ENCODE assay signal across 8 cellular contexts in genomic region chr11:56688554-56688953, GRCh38. TPM values are rescaled to one million over a fixed set of nuclear protein-coding genes. Genes with fewer than 3 reads are reported as not detected.
"Had no signal": no experiment of that assay in that cellular context is flagged by ENCODE, and none has a peak within 500 bp of the region (broad histone marks: within the 10 kb centered on the region; RNA-seq: fewer than 3 reads in every experiment).

No MANE protein-coding gene starts in this region.

- H2AFZ ChIP-seq: GM23338 had no signal

- H3K27ac ChIP-seq: HL-60 had no signal

- H3K27me3 Mint-ChIP-seq: IgD-negative memory B cell had no signal

- H3K27ac Mint-ChIP-seq: H9, IgD-negative memory B cell had no signal

- DNase-seq: H9, HCEC 1CT, KBM-7 had no signal

- H3K4me2 ChIP-seq: GM23338 had no signal

- ATAC-seq: GM23338, HepG2 had no signal

- H3K4me1 Mint-ChIP-seq: IgD-negative memory B cell had no signal

- H3K9me3 Mint-ChIP-seq: GM23338 had no signal

- H3K4me3 Mint-ChIP-seq: GM23338, H9, IgD-negative memory B cell had no signal

- H3K4me3 ChIP-seq: GM23338 had no signal

RNA-seq across cellular contexts. Expression of gene OR9G1, which starts 10.3 kb away (rescaled TPM):
- polyA plus RNA-seq: GM23338, H1, HepG2, IgD-negative memory B cell had no signal

RNA-seq across cellular contexts. Expression of gene OR5AR1, which starts 25.1 kb away (rescaled TPM):
- polyA plus RNA-seq: GM23338, HepG2, IgD-negative memory B cell had no signal

RNA-seq across cellular contexts. Expression of gene OR5AP2, which starts 46.3 kb away (rescaled TPM):
- polyA plus RNA-seq: GM23338, H1, HepG2, IgD-negative memory B cell had no signal

RNA-seq across cellular contexts. Expression of gene OR9G4, which starts 59.9 kb away (rescaled TPM):
- polyA plus RNA-seq: GM23338, H1, HepG2, IgD-negative memory B cell had no signal
